22 cellular contexts compared by ENCODE assay signal in the genomic region with DNA sequence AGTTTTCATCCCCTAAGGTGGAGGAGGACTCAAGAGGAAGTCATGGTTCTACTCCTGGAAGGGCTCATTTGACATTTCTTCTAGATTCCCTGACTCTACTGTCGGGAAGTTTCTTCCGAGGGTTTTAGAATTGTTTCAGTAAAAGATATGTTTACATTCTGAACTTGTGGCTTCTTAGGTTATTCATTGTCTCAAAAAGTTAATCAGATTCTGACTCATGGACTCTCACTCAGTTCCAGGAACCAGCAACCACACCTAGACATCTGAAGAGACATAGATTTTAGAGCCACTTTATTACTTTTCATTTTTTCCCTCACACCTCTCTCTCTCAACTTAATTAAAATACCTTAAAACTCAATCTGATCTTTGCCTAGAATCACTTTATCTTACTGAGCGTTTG.
"Had no signal": no experiment of that assay in that cellular context is flagged by ENCODE, and none has a peak within 500 bp of the region (broad histone marks: within the 10 kb centered on the region; RNA-seq: fewer than 3 reads in every experiment).

No MANE protein-coding gene starts in this region.

- H3K9me3 ChIP-seq: prostate gland, sigmoid colon, thyroid gland, vagina had no signal

- H3K36me3 ChIP-seq: esophagus muscularis mucosa, left lung, prostate gland, sigmoid colon, stomach, thyroid gland, vagina had no signal

- H3K36me3 Mint-ChIP-seq: naive thymus-derived CD8-positive, alpha-beta T cell; stimulated activated effector memory CD8-positive, alpha-beta T cell treated with anti-CD3 and anti-CD28 coated beads, Interleukin-12 subunit alpha, Interleukin-12 subunit beta, amount 100 ng/mL, for 72 hours had no signal

- H3K4me1 Mint-ChIP-seq: naive thymus-derived CD8-positive, alpha-beta T cell; nephron progenitor cell; stimulated activated effector memory CD8-positive, alpha-beta T cell treated with anti-CD3 and anti-CD28 coated beads, Interleukin-12 subunit alpha, Interleukin-12 subunit beta, amount 100 ng/mL, for 72 hours had no signal

- H3K27ac Mint-ChIP-seq: naive thymus-derived CD8-positive, alpha-beta T cell; nephron progenitor cell; stimulated activated effector memory CD8-positive, alpha-beta T cell treated with anti-CD3 and anti-CD28 coated beads, Interleukin-12 subunit alpha, Interleukin-12 subunit beta, amount 100 ng/mL, for 72 hours had no signal

- ATAC-seq: left cardiac atrium; left lung; naive thymus-derived CD8-positive, alpha-beta T cell; right cardiac atrium; stimulated activated effector memory CD8-positive, alpha-beta T cell treated with anti-CD3 and anti-CD28 coated beads, Interleukin-12 subunit alpha, Interleukin-12 subunit beta, amount 100 ng/mL, for 72 hours had no signal

- DNase-seq: cortex of kidney; head of caudate nucleus; kidney; left cardiac atrium; left lung; naive thymus-derived CD8-positive, alpha-beta T cell; nephron progenitor cell; nucleus accumbens; right cardiac atrium; sigmoid colon; stimulated activated CD4-positive, alpha-beta T cell treated with anti-CD3 and anti-CD28 coated beads, Interleukin-2, amount 100 ng/mL, for 24 hours; stimulated activated CD4-positive, alpha-beta T cell treated with anti-CD3 and anti-CD28 coated beads, Interleukin-4, amount 100 ng/mL, for 24 hours; stimulated activated naive CD4-positive, alpha-beta T cell treated with Interleukin-2 at 50 U/mL for 16 hours; stomach; thyroid gland; trophoblast cell had no signal

- H3K27me3 ChIP-seq: esophagus muscularis mucosa, hepatocyte, left lung, sigmoid colon, stomach, thyroid gland, vagina had no signal

- H3K4me3 Mint-ChIP-seq: naive thymus-derived CD8-positive, alpha-beta T cell; nephron progenitor cell; stimulated activated effector memory CD8-positive, alpha-beta T cell treated with anti-CD3 and anti-CD28 coated beads, Interleukin-12 subunit alpha, Interleukin-12 subunit beta, amount 100 ng/mL, for 72 hours had no signal

- H3K27ac ChIP-seq: epithelial cell of prostate, esophagus muscularis mucosa, hepatocyte, left lung, prostate gland, sigmoid colon, stomach, thyroid gland, vagina had no signal

- H3K79me2 ChIP-seq: hepatocyte had no signal

- H3K9me3 Mint-ChIP-seq: nephron progenitor cell had no signal

- H3K4me3 ChIP-seq: esophagus muscularis mucosa, hepatocyte, left lung, prostate gland, sigmoid colon, stomach, thyroid gland, vagina had no signal

- H3K4me2 ChIP-seq: hepatocyte had no signal

- H3K4me1 ChIP-seq: esophagus muscularis mucosa, left lung, prostate gland, sigmoid colon, stomach, thyroid gland, vagina had no signal

- H2AFZ ChIP-seq: hepatocyte had no signal
